ENCODE assay signal across 20 cellular contexts in the genomic region with DNA sequence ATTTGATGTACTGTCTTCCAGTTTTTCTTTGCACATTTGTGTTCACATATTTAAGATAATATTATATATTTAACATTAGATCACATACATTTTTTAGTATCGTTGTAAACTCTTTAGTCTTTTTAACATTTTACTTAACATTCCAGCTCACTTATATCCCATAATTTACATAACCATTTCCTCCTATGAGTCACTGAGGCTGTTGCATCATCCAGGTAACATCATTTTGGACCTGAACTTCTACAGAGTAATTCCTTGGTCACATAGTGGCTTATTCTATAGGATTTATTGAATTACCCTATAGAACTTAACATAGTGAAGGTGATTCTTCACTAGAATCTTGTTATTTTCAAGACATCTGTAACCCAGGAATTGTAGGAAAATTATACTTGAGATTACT.
"Had no signal": no experiment of that assay in that cellular context is flagged by ENCODE, and none has a peak within 500 bp of the region (broad histone marks: within the 10 kb centered on the region; RNA-seq: fewer than 3 reads in every experiment).

No MANE protein-coding gene starts in this region.

- H3K4me3 Mint-ChIP-seq: activated CD8-positive, alpha-beta memory T cell treated with anti-CD3 and anti-CD28 coated beads, Interleukin-2, amount 10 ng/mL, durations not matched to agents 7 days and 5 days; activated naive CD4-positive, alpha-beta T cell treated with anti-CD3 and anti-CD28 coated beads for 36 hours; activated naive CD8-positive, alpha-beta T cell treated with anti-CD3 and anti-CD28 coated beads, Interleukin-2, amount 50 U/mL, for 24 hours; memory B cell; natural killer cell treated with Interleukin-12 subunit alpha and Interleukin-12 subunit beta and Interleukin-15 and Interleukin-18, amount 100 ng/mL, for 72 hours had no signal

- ATAC-seq: activated CD8-positive, alpha-beta memory T cell treated with anti-CD3 and anti-CD28 coated beads, Interleukin-2, amount 10 ng/mL, durations not matched to agents 7 days and 5 days; activated naive CD8-positive, alpha-beta T cell treated with anti-CD3 and anti-CD28 coated beads, Interleukin-2, amount 50 U/mL, for 24 hours; gastroesophageal sphincter; natural killer cell treated with Interleukin-12 subunit alpha and Interleukin-12 subunit beta and Interleukin-15 and Interleukin-18, amount 100 ng/mL, for 72 hours had no signal

- H3K4me3 ChIP-seq: gastroesophageal sphincter, left ventricle myocardium inferior, transverse colon, vagina had no signal

- DNase-seq: activated CD4-positive, alpha-beta T cell treated with anti-CD3 and anti-CD28 coated beads, Interleukin-2, amount 50 U/mL, for 48 hours; activated CD8-positive, alpha-beta memory T cell treated with anti-CD3 and anti-CD28 coated beads, Interleukin-2, amount 10 ng/mL, durations not matched to agents 7 days and 5 days; activated naive CD4-positive, alpha-beta T cell treated with anti-CD3 and anti-CD28 coated beads for 36 hours; activated naive CD8-positive, alpha-beta T cell treated with anti-CD3 and anti-CD28 coated beads, Interleukin-2, amount 50 U/mL, for 24 hours; activated T-cell treated with anti-CD3 and anti-CD28 coated beads, Interleukin-2, amount 50 U/mL, for 1 hour; aorta; erythroblast; left ventricle myocardium inferior; posterior cingulate gyrus; stimulated activated CD4-positive, alpha-beta T cell treated with anti-CD3 and anti-CD28 coated beads, Interleukin-4, amount 100 ng/mL, for 4 hours; stimulated activated CD8-positive, alpha-beta memory T cell treated with anti-CD3 and anti-CD28 coated beads, Interleukin-4, amount 100 ng/mL, for 48 hours; stimulated activated naive CD4-positive, alpha-beta T cell treated with Interleukin-2 at 50 U/mL for 16 hours; substantia nigra; transverse colon; WERI-Rb-1 had no signal

- H3K4me1 ChIP-seq: gastroesophageal sphincter, left ventricle myocardium inferior, transverse colon, vagina had no signal

- H3K9me3 ChIP-seq: gastroesophageal sphincter, left ventricle myocardium inferior, transverse colon, vagina had no signal

- H3K9me3 Mint-ChIP-seq: activated naive CD4-positive, alpha-beta T cell treated with anti-CD3 and anti-CD28 coated beads for 36 hours; activated naive CD8-positive, alpha-beta T cell treated with anti-CD3 and anti-CD28 coated beads, Interleukin-2, amount 50 U/mL, for 24 hours; activated T-helper 2 cell treated with anti-CD3 and anti-CD28 coated beads, Interferon-gamma antibody, Interleukin-2, Interleukin-4, amounts not matched to agents 10 μg/mL and 5 μg/mL and 100 μg/mL, durations not matched to agents 14 hours and 24 hours and 36 hours; memory B cell; natural killer cell treated with Interleukin-12 subunit alpha and Interleukin-12 subunit beta and Interleukin-15 and Interleukin-18, amount 100 ng/mL, for 72 hours had no signal

- H3K36me3 ChIP-seq: gastroesophageal sphincter, left ventricle myocardium inferior, transverse colon, vagina, WERI-Rb-1 had no signal

- H3K27ac ChIP-seq: gastroesophageal sphincter, left ventricle myocardium inferior, transverse colon, vagina, WERI-Rb-1 had no signal

- H3K27me3 Mint-ChIP-seq: activated CD8-positive, alpha-beta memory T cell treated with anti-CD3 and anti-CD28 coated beads, Interleukin-2, amount 10 ng/mL, durations not matched to agents 7 days and 5 days; activated naive CD8-positive, alpha-beta T cell treated with anti-CD3 and anti-CD28 coated beads, Interleukin-2, amount 50 U/mL, for 24 hours had no signal

- H3K36me3 Mint-ChIP-seq: activated CD8-positive, alpha-beta memory T cell treated with anti-CD3 and anti-CD28 coated beads, Interleukin-2, amount 10 ng/mL, durations not matched to agents 7 days and 5 days; memory B cell; natural killer cell treated with Interleukin-12 subunit alpha and Interleukin-12 subunit beta and Interleukin-15 and Interleukin-18, amount 100 ng/mL, for 72 hours had no signal

- H3K27me3 ChIP-seq: gastroesophageal sphincter, transverse colon, vagina had no signal

- H3K27ac Mint-ChIP-seq: activated CD8-positive, alpha-beta memory T cell treated with anti-CD3 and anti-CD28 coated beads, Interleukin-2, amount 10 ng/mL, durations not matched to agents 7 days and 5 days; activated naive CD4-positive, alpha-beta T cell treated with anti-CD3 and anti-CD28 coated beads for 36 hours; activated naive CD8-positive, alpha-beta T cell treated with anti-CD3 and anti-CD28 coated beads, Interleukin-2, amount 50 U/mL, for 24 hours; activated T-helper 2 cell treated with anti-CD3 and anti-CD28 coated beads, Interferon-gamma antibody, Interleukin-2, Interleukin-4, amounts not matched to agents 10 μg/mL and 5 μg/mL and 100 μg/mL, durations not matched to agents 14 hours and 24 hours and 36 hours; memory B cell; natural killer cell treated with Interleukin-12 subunit alpha and Interleukin-12 subunit beta and Interleukin-15 and Interleukin-18, amount 100 ng/mL, for 72 hours had no signal

- H3K4me1 Mint-ChIP-seq: activated CD8-positive, alpha-beta memory T cell treated with anti-CD3 and anti-CD28 coated beads, Interleukin-2, amount 10 ng/mL, durations not matched to agents 7 days and 5 days; activated naive CD8-positive, alpha-beta T cell treated with anti-CD3 and anti-CD28 coated beads, Interleukin-2, amount 50 U/mL, for 24 hours; memory B cell had no signal
